ENCODE assay signal across 11 cellular contexts in genomic region chr10:75771606-75772005, GRCh38.
DNase-seq lines count a peak whose midpoint lies in the region; ATAC-seq and TF ChIP-seq lines count a peak whose summit lies in the region.
"Had no signal": no experiment of that assay in that cellular context is flagged by ENCODE, and none has a peak within 500 bp of the region (broad histone marks: within the 10 kb centered on the region; RNA-seq: fewer than 3 reads in every experiment).

No MANE protein-coding gene starts in this region.

- no peak for ATAC-seq in heart right ventricle
- no peak for ATAC-seq in memory B cell (ENCODE audit: low read depth)
- no peak for ATAC-seq in HG03108 (IDR thresholded peaks at IDR 0.05; ENCODE audit: unreplicated experiment)

- peaks cover 0 to 46% (median 15%) of the 10 kb centered on the region in 9 donors for H3K4me1 ChIP-seq in heart right ventricle

- peaks cover 0 to 4% (median 0%) of the 10 kb centered on the region in 11 donors for H3K9me3 ChIP-seq in heart right ventricle
- H3K9me3 ChIP-seq: MG63 had no signal

- H3K27me3 ChIP-seq in heart right ventricle, result no peaks in the 10 kb centered on the region
- H3K27me3 ChIP-seq: MG63 had no signal

- TF ChIP-seq CTCF in heart right ventricle (IDR thresholded peaks at IDR 0.05) (no peak), VCaP (conservative IDR thresholded peaks at IDR 0.05) (no peak), type B pancreatic cell (conservative IDR thresholded peaks at IDR 0.05) (no peak)

- DNase-seq in heart right ventricle (no peak), cardiac septum (ENCODE audit: low spot score) (no peak), memory B cell (ENCODE audit: low spot score in 2 of 2) (no peak), type B pancreatic cell (ENCODE audit: extremely low spot score, unreplicated experiment) (no peak), NCI-H1436 treated with DMSO at 0.1 percent for 48 hours (lab: John Stamatoyannopoulos, UW) (no peak)
- DNase-seq in activated naive CD4-positive, alpha-beta T cell treated with anti-CD3 and anti-CD28 coated beads, Interleukin-2, amount 50 U/mL, for 16 hours, result no peak
- DNase-seq: activated CD4-positive, CD25-positive, alpha-beta regulatory T cell treated with anti-CD3 and anti-CD28 coated beads, Interleukin-2, amount 50 U/mL, for 72 hours; MG63; NCI-H510A treated with DMSO at 0.1 percent for 48 hours had no signal

- H3K36me3 Mint-ChIP-seq in memory B cell (no peaks in the 10 kb centered on the region), type B pancreatic cell (peaks cover 3% of the 10 kb centered on the region)

- no peaks in the 10 kb centered on the region for H3K9me3 Mint-ChIP-seq in memory B cell
- H3K9me3 Mint-ChIP-seq in type B pancreatic cell, result no peaks in the 10 kb centered on the region

- H3K36me3 ChIP-seq in heart right ventricle, result no peaks in the 10 kb centered on the region
- H3K36me3 ChIP-seq: MG63 had no signal

- intact Hi-C loops in heart right ventricle (cut with DNase I), result loop anchor here in 2 of 10 donors (2.0 to 10.0 kb wide), 2 partner anchors 367 to 369 kb away; partner anchors contain the start of gene ZNF503 (in 1 of the 2)
- intact Hi-C loops in cardiac septum (cut with DNase I), result loop anchor here (10.0 kb wide), 1 partner anchor 367 kb away; the partner anchor contains the start of gene ZNF503

- H3K27me3 Mint-ChIP-seq in memory B cell (peaks cover 1% of the 10 kb centered on the region), type B pancreatic cell (peaks cover 39% of the 10 kb centered on the region)

- H3K4me3 Mint-ChIP-seq in memory B cell (peak overlapping the region; percentile 45), type B pancreatic cell (peak overlapping the region; percentile 17)

- 84 to 95% methylated on average over 1 of the region's 1 CpG for WGBS in heart right ventricle, 2 donors

- H3K4me1 Mint-ChIP-seq in memory B cell, result peaks cover 6% of the 10 kb centered on the region
- peaks cover 37% of the 10 kb centered on the region for H3K4me1 Mint-ChIP-seq in type B pancreatic cell (ENCODE audit: unreplicated experiment)

- H3K27ac Mint-ChIP-seq in memory B cell (peak overlapping the region; percentile 3), type B pancreatic cell (peak overlapping the region; percentile 3)

- peak overlapping the region in 4 of 10 donors; percentile 41 to 42 (median 42) for H3K4me3 ChIP-seq in heart right ventricle

- peak overlapping the region in 9 of 10 donors; percentile 38 to 80 (median 63) for H3K27ac ChIP-seq in heart right ventricle
- peak overlapping the region; percentile 33; the same call in 1 of the 2 replicates for H3K27ac ChIP-seq in VCaP
